Comparison of ENCODE assay signal across 1 cellular context in genomic region chr20:53741726-53742028, GRCh38.
TF ChIP-seq lines count a peak whose summit lies in the region.

No MANE protein-coding gene starts in this region.

TF ChIP-seq in K562, 482 proteins besides CTCF, POLR2A, EP300 and RAD21 (continued from another document):
- TF ChIP-seq, protein P1, sequence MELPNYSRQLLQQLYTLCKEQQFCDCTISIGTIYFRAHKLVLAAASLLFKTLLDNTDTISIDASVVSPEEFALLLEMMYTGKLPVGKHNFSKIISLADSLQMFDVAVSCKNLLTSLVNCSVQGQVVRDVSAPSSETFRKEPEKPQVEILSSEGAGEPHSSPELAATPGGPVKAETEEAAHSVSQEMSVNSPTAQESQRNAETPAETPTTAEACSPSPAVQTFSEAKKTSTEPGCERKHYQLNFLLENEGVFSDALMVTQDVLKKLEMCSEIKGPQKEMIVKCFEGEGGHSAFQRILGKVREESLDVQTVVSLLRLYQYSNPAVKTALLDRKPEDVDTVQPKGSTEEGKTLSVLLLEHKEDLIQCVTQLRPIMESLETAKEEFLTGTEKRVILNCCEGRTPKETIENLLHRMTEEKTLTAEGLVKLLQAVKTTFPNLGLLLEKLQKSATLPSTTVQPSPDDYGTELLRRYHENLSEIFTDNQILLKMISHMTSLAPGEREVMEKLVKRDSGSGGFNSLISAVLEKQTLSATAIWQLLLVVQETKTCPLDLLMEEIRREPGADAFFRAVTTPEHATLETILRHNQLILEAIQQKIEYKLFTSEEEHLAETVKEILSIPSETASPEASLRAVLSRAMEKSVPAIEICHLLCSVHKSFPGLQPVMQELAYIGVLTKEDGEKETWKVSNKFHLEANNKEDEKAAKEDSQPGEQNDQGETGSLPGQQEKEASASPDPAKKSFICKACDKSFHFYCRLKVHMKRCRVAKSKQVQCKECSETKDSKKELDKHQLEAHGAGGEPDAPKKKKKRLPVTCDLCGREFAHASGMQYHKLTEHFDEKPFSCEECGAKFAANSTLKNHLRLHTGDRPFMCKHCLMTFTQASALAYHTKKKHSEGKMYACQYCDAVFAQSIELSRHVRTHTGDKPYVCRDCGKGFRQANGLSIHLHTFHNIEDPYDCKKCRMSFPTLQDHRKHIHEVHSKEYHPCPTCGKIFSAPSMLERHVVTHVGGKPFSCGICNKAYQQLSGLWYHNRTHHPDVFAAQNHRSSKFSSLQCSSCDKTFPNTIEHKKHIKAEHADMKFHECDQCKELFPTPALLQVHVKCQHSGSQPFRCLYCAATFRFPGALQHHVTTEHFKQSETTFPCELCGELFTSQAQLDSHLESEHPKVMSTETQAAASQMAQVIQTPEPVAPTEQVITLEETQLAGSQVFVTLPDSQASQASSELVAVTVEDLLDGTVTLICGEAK (IDR thresholded peaks at IDR 0.05): peak; percentile 99
- TF ChIP-seq, protein P1 (CRISPR knock-in tag; IDR thresholded peaks at IDR 0.05): peak; percentile 96
- TF ChIP-seq RBM25 (IDR thresholded peaks at IDR 0.05; ENCODE audit: low read depth, low read length, severe bottlenecking) (no peak), EHMT2 (IDR thresholded peaks at IDR 0.05) (no peak), MTA1 (IDR thresholded peaks at IDR 0.05; ENCODE audit: borderline replicate concordance) (no peak), CBX1 (IDR thresholded peaks at IDR 0.05; ENCODE audit: low read depth) (no peak), BRCA1 (IDR thresholded peaks at IDR 0.05) (no peak), BRCA1 (CRISPR knock-in tag; IDR thresholded peaks at IDR 0.05) (no peak), ZNF384 (IDR thresholded peaks at IDR 0.05; ENCODE audit: low read depth, low read length) (peak; percentile 86), MAFG (tag; conservative IDR thresholded peaks at IDR 0.05) (0 out of 2 replicates have a peak, but pooled peaks have one; percentile 5), TRIM24 (IDR thresholded peaks at IDR 0.05) (no peak), C11orf30 (IDR thresholded peaks at IDR 0.05; ENCODE audit: low read depth) (peak; percentile 13; the same call in 1 of the 2 replicates), ZNF589 (CRISPR knock-in tag; IDR thresholded peaks at IDR 0.05; ENCODE audit: low read depth) (no peak), ZFPM2 (CRISPR knock-in tag; IDR thresholded peaks at IDR 0.05) (no peak), ZFX (CRISPR knock-in tag; IDR thresholded peaks at IDR 0.05) (no peak; the same call in 1 of the 2 replicates), ZNF121 (CRISPR knock-in tag; conservative IDR thresholded peaks at IDR 0.05) (no peak), MITF (IDR thresholded peaks at IDR 0.05) (no peak), RBBP5 (IDR thresholded peaks at IDR 0.05; ENCODE audit: borderline replicate concordance, insufficient read depth, low read length, poor library complexity, severe bottlenecking) (no peak), USF1 (CRISPR knock-in tag; IDR thresholded peaks at IDR 0.05) (no peak), RFX5 (IDR thresholded peaks at IDR 0.05; ENCODE audit: low read depth, low read length) (no peak), SMC3 (conservative IDR thresholded peaks at IDR 0.05; ENCODE audit: insufficient read depth, low read depth, low read length) (no peak), BACH1 (tag; IDR thresholded peaks at IDR 0.05) (no peak), ZNF354B (CRISPR knock-in tag; IDR thresholded peaks at IDR 0.05) (no peak), NFE2L1 (tag; IDR thresholded peaks at IDR 0.05; ENCODE audit: borderline replicate concordance, low read depth) (no peak), ZNF133 (CRISPR knock-in tag; IDR thresholded peaks at IDR 0.05) (no peak), DNMT1 (IDR thresholded peaks at IDR 0.05) (no peak), ZBTB8A (IDR thresholded peaks at IDR 0.05; ENCODE audit: partially characterized antibody) (no peak), ATF7 (IDR thresholded peaks at IDR 0.05) (0 out of 2 replicates have a peak, but pooled peaks have one; percentile 13)
- TF ChIP-seq, protein P2, sequence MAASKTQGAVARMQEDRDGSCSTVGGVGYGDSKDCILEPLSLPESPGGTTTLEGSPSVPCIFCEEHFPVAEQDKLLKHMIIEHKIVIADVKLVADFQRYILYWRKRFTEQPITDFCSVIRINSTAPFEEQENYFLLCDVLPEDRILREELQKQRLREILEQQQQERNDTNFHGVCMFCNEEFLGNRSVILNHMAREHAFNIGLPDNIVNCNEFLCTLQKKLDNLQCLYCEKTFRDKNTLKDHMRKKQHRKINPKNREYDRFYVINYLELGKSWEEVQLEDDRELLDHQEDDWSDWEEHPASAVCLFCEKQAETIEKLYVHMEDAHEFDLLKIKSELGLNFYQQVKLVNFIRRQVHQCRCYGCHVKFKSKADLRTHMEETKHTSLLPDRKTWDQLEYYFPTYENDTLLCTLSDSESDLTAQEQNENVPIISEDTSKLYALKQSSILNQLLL (CRISPR knock-in tag; IDR thresholded peaks at IDR 0.05; ENCODE audit: borderline replicate concordance): no peak
- TF ChIP-seq, protein P3, sequence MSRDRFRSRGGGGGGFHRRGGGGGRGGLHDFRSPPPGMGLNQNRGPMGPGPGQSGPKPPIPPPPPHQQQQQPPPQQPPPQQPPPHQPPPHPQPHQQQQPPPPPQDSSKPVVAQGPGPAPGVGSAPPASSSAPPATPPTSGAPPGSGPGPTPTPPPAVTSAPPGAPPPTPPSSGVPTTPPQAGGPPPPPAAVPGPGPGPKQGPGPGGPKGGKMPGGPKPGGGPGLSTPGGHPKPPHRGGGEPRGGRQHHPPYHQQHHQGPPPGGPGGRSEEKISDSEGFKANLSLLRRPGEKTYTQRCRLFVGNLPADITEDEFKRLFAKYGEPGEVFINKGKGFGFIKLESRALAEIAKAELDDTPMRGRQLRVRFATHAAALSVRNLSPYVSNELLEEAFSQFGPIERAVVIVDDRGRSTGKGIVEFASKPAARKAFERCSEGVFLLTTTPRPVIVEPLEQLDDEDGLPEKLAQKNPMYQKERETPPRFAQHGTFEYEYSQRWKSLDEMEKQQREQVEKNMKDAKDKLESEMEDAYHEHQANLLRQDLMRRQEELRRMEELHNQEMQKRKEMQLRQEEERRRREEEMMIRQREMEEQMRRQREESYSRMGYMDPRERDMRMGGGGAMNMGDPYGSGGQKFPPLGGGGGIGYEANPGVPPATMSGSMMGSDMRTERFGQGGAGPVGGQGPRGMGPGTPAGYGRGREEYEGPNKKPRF (IDR thresholded peaks at IDR 0.05; ENCODE audit: low read depth, low read length): no peak
- TF ChIP-seq, protein P4, sequence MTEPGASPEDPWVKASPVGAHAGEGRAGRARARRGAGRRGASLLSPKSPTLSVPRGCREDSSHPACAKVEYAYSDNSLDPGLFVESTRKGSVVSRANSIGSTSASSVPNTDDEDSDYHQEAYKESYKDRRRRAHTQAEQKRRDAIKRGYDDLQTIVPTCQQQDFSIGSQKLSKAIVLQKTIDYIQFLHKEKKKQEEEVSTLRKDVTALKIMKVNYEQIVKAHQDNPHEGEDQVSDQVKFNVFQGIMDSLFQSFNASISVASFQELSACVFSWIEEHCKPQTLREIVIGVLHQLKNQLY (CRISPR knock-in tag; conservative IDR thresholded peaks at IDR 0.05): no peak
- TF ChIP-seq, protein P5, sequence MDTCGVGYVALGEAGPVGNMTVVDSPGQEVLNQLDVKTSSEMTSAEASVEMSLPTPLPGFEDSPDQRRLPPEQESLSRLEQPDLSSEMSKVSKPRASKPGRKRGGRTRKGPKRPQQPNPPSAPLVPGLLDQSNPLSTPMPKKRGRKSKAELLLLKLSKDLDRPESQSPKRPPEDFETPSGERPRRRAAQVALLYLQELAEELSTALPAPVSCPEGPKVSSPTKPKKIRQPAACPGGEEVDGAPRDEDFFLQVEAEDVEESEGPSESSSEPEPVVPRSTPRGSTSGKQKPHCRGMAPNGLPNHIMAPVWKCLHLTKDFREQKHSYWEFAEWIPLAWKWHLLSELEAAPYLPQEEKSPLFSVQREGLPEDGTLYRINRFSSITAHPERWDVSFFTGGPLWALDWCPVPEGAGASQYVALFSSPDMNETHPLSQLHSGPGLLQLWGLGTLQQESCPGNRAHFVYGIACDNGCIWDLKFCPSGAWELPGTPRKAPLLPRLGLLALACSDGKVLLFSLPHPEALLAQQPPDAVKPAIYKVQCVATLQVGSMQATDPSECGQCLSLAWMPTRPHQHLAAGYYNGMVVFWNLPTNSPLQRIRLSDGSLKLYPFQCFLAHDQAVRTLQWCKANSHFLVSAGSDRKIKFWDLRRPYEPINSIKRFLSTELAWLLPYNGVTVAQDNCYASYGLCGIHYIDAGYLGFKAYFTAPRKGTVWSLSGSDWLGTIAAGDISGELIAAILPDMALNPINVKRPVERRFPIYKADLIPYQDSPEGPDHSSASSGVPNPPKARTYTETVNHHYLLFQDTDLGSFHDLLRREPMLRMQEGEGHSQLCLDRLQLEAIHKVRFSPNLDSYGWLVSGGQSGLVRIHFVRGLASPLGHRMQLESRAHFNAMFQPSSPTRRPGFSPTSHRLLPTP (IDR thresholded peaks at IDR 0.05; ENCODE audit: borderline replicate concordance, extremely low read depth, insufficient read length): no peak
